Comparison of ENCODE assay signal across 21 cellular contexts in the genomic region with DNA sequence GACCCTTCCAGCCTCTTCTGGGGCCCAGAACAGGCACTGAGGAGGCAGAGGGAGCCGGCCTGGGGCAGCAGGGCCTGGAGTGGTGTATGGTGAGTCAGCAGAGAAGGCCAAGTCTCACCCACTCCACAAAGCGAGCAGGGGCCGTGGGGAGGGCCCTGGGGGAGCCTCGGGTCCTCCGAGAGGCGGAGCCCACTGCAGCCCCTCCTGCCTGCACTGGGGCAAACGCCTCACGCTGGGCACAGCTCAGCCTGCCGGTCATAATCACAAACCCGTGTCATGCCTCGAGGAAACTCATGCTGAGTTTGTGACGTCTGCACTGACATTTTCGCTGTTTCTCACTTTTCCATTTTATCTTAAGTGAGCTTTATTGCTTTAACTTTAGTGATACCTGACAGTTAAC. TPM values are rescaled to one million over a fixed set of nuclear protein-coding genes. Genes with fewer than 3 reads are reported as not detected.
DNase-seq lines count a peak whose midpoint lies in the region; ATAC-seq and TF ChIP-seq lines count a peak whose summit lies in the region.
"Had no signal": no experiment of that assay in that cellular context is flagged by ENCODE, and none has a peak within 500 bp of the region (broad histone marks: within the 10 kb centered on the region; RNA-seq: fewer than 3 reads in every experiment).

No MANE protein-coding gene starts in this region.

- H3K4me1 ChIP-seq in cardiac muscle cell (ENCODE audit: low read depth), result peaks cover 16% of the 10 kb centered on the region
- H3K4me1 ChIP-seq in tibial nerve, result peaks cover 0 to 31% (median 0%) of the 10 kb centered on the region in 4 donors
- H3K4me1 ChIP-seq: foreskin keratinocyte, lower lobe of right lung had no signal

- peak in 1 of 2 donors; percentile 23 for TF ChIP-seq POLR2A in tibial nerve (IDR thresholded peaks at IDR 0.05)

- TF ChIP-seq CTCF in cardiac muscle cell (IDR thresholded peaks at IDR 0.05; ENCODE audit: low read depth, low read length), result no peak
- no peak for TF ChIP-seq CTCF in tibial nerve (IDR thresholded peaks at IDR 0.05)
- no peak for TF ChIP-seq CTCF in GM20000 (IDR thresholded peaks at IDR 0.05; ENCODE audit: extremely low read depth, missing control alignments)

- no peak for ATAC-seq in GM19324 (IDR thresholded peaks at IDR 0.05; ENCODE audit: low FRiP score, unreplicated experiment)
- ATAC-seq: activated CD8-positive, alpha-beta T cell treated with anti-CD3 and anti-CD28 coated beads for 36 hours; activated T-cell treated with anti-CD3 and anti-CD28 coated beads, Interleukin-2, amount 50 U/mL, for 4 hours; foreskin keratinocyte had no signal

- H3K27me3 ChIP-seq in cardiac muscle cell (no peaks in the 10 kb centered on the region), tibial nerve (no peaks in the 10 kb centered on the region)
- H3K27me3 ChIP-seq: foreskin keratinocyte had no signal

- H3K9me3 ChIP-seq in cardiac muscle cell (ENCODE audit: low read depth), result no peaks in the 10 kb centered on the region
- no peaks in the 10 kb centered on the region for H3K9me3 ChIP-seq in tibial nerve
- H3K9me3 ChIP-seq: lower lobe of right lung had no signal

- intact Hi-C loops in cardiac septum (cut with DNase I), result no loop called here

- TF ChIP-seq EP300 in tibial nerve (IDR thresholded peaks at IDR 0.05), result peak in 1 of 2 donors; percentile 70

- no peak overlapping the region for H3K4me3 ChIP-seq in cardiac muscle cell
- H3K4me3 ChIP-seq in tibial nerve, result no peak overlapping the region
- H3K4me3 ChIP-seq: lower lobe of right lung had no signal

- 19 to 29% methylated on average over 7 to 11 of the region's 13 CpGs for WGBS in tibial nerve, 2 donors

- no peaks in the 10 kb centered on the region for H3K36me3 ChIP-seq in cardiac muscle cell
- H3K36me3 ChIP-seq in tibial nerve, result peaks cover 0 to 34% (median 7%) of the 10 kb centered on the region in 3 donors

- H3K27ac ChIP-seq in cardiac muscle cell (peak overlapping the region; percentile 54), cingulate gyrus (ENCODE audit: low read depth, low read length) (peak overlapping the region; percentile 65), tibial nerve (peak overlapping the region; percentile 40 to 89 (median 62))
- H3K27ac ChIP-seq: C4-2B, foreskin keratinocyte, lower lobe of right lung had no signal

- DNase-seq in cardiac muscle cell (ENCODE audit: low read depth in 1 of 2, low spot score in 1 of 2) (peak; percentile 16 to 38), cardiac septum (ENCODE audit: low spot score) (no peak), left kidney (ENCODE audit: low read depth, low spot score) (peak; percentile 34), tibial nerve (ENCODE audit: low spot score in 2 of 2) (no peak), GM19240 (ENCODE audit: insufficient read length, low spot score) (no peak), GM20000 (ENCODE audit: low spot score) (no peak)
- DNase-seq: activated B cell treated with CpG ODN at 0.5 μM for 24 hours; activated CD8-positive, alpha-beta T cell treated with anti-CD3 and anti-CD28 coated beads for 36 hours; activated T-cell treated with anti-CD3 and anti-CD28 coated beads, Interleukin-2, amount 50 U/mL, for 4 hours; central memory CD4-positive, alpha-beta T cell; DMS53; foreskin keratinocyte; HFFc6; lower lobe of right lung; NCI-H1436 treated with DMSO at 0.1 percent for 48 hours; NK-92 treated with Interleukin-12 subunit alpha and Interleukin-12 subunit beta, amount 100 ng/mL, for 24 hours; stimulated activated naive CD8-positive, alpha-beta T cell treated with anti-CD3 and anti-CD28 coated beads, Interleukin-15, amount 100 ng/mL, for 72 hours had no signal

RNA-seq across cellular contexts. Expression of gene TOLLIP, which starts 38.4 kb away (rescaled TPM):
- total RNA-seq in cardiac muscle cell (34.7 and 39.0 TPM in 2 replicates), cardiac septum (46.9 TPM), tibial nerve (10 to 100 TPM; 50.9 to 89.0 (median 54.9) TPM)
- 58.7 and 61.8 TPM in 2 replicates for polyA plus RNA-seq in cardiac muscle cell

RNA-seq across cellular contexts. Expression of gene MUC5B, which starts 48.1 kb away (rescaled TPM):
- total RNA-seq in cardiac muscle cell, result not detected in 2 replicates
- polyA plus RNA-seq in cardiac muscle cell, result not detected in 2 replicates
- not detected for total RNA-seq in cardiac septum
- total RNA-seq in tibial nerve, result under 1 TPM in 2 of 4 donors, not detected in 2; under 0.01 to 0.22 TPM
- total RNA-seq: A172; activated B cell treated with CpG ODN at 0.5 μM for 24 hours; activated CD8-positive, alpha-beta T cell treated with anti-CD3 and anti-CD28 coated beads for 36 hours; foreskin keratinocyte; HFFc6 had no signal
- polyA plus RNA-seq: foreskin keratinocyte had no signal

Comparison
In these comparisons a context has a peak if more than half of its experiments do, and no peak if none do; other contexts are left out.
1. DNase-seq: peak in cardiac muscle cell (2 of 2) and left kidney (single experiment); none in cardiac septum (single experiment), tibial nerve (0 of 2), GM19240 (single experiment) and GM20000 (single experiment).
2. Peak in every context shown above with its lines, with median percentiles within 50 percentile points of each other: H3K27ac ChIP-seq.